In the genomic region with DNA sequence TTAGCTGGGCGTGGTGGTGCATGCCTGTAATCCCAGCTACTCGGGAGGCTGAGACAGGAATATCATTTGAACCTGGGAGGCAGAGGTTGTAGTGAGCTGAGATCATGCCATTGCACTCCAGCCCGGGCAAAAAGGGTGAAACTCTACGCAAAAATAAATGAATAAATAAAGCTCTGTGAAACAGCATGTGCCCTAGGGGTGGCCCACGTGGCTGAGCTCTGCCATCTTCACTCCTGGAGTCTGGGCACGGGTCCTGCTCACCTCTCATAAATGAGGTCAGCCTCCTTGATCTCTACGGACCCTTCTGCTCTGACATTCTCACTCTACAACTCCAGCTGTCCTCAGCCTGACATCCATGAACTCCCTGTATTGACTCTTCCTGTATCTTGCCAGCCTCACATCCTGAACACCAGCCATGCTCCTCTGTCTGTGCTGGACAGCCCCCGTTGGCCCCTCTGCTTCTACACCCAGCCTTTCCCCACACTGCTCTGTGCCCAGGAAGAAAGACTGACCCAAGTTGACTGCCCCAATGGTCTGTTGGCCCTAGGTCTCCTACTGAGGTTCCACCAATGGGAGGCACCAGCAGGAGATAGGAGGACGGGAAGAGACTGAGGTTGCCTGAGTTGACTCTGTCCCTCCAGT, we compare ENCODE assay signal across 1 cellular context.
TF ChIP-seq lines count a peak whose summit lies in the region.

No MANE protein-coding gene starts in this region.

TF ChIP-seq in HepG2, 621 proteins besides CTCF, POLR2A, EP300 and RAD21:
- TF ChIP-seq THYN1 (CRISPR knock-in tag; IDR thresholded peaks at IDR 0.05; ENCODE audit: borderline replicate concordance, low read depth) = no peak
- TF ChIP-seq, protein P1, sequence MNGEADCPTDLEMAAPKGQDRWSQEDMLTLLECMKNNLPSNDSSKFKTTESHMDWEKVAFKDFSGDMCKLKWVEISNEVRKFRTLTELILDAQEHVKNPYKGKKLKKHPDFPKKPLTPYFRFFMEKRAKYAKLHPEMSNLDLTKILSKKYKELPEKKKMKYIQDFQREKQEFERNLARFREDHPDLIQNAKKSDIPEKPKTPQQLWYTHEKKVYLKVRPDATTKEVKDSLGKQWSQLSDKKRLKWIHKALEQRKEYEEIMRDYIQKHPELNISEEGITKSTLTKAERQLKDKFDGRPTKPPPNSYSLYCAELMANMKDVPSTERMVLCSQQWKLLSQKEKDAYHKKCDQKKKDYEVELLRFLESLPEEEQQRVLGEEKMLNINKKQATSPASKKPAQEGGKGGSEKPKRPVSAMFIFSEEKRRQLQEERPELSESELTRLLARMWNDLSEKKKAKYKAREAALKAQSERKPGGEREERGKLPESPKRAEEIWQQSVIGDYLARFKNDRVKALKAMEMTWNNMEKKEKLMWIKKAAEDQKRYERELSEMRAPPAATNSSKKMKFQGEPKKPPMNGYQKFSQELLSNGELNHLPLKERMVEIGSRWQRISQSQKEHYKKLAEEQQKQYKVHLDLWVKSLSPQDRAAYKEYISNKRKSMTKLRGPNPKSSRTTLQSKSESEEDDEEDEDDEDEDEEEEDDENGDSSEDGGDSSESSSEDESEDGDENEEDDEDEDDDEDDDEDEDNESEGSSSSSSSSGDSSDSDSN (CRISPR knock-in tag; IDR thresholded peaks at IDR 0.05) = 0 out of 2 replicates have a peak, but pooled peaks have one; percentile 21
- TF ChIP-seq JUNB (CRISPR knock-in tag; IDR thresholded peaks at IDR 0.05; ENCODE audit: borderline replicate concordance) = no peak
- TF ChIP-seq, protein P2, sequence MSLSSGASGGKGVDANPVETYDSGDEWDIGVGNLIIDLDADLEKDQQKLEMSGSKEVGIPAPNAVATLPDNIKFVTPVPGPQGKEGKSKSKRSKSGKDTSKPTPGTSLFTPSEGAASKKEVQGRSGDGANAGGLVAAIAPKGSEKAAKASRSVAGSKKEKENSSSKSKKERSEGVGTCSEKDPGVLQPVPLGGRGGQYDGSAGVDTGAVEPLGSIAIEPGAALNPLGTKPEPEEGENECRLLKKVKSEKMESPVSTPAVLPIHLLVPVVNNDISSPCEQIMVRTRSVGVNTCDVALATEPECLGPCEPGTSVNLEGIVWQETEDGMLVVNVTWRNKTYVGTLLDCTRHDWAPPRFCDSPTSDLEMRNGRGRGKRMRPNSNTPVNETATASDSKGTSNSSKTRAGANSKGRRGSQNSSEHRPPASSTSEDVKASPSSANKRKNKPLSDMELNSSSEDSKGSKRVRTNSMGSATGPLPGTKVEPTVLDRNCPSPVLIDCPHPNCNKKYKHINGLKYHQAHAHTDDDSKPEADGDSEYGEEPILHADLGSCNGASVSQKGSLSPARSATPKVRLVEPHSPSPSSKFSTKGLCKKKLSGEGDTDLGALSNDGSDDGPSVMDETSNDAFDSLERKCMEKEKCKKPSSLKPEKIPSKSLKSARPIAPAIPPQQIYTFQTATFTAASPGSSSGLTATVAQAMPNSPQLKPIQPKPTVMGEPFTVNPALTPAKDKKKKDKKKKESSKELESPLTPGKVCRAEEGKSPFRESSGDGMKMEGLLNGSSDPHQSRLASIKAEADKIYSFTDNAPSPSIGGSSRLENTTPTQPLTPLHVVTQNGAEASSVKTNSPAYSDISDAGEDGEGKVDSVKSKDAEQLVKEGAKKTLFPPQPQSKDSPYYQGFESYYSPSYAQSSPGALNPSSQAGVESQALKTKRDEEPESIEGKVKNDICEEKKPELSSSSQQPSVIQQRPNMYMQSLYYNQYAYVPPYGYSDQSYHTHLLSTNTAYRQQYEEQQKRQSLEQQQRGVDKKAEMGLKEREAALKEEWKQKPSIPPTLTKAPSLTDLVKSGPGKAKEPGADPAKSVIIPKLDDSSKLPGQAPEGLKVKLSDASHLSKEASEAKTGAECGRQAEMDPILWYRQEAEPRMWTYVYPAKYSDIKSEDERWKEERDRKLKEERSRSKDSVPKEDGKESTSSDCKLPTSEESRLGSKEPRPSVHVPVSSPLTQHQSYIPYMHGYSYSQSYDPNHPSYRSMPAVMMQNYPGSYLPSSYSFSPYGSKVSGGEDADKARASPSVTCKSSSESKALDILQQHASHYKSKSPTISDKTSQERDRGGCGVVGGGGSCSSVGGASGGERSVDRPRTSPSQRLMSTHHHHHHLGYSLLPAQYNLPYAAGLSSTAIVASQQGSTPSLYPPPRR (CRISPR knock-in tag; IDR thresholded peaks at IDR 0.05; ENCODE audit: borderline replicate concordance) = no peak
- TF ChIP-seq NFYB (CRISPR knock-in tag; IDR thresholded peaks at IDR 0.05) = no peak
- TF ChIP-seq, protein P3, sequence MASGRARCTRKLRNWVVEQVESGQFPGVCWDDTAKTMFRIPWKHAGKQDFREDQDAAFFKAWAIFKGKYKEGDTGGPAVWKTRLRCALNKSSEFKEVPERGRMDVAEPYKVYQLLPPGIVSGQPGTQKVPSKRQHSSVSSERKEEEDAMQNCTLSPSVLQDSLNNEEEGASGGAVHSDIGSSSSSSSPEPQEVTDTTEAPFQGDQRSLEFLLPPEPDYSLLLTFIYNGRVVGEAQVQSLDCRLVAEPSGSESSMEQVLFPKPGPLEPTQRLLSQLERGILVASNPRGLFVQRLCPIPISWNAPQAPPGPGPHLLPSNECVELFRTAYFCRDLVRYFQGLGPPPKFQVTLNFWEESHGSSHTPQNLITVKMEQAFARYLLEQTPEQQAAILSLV (CRISPR knock-in tag; IDR thresholded peaks at IDR 0.05; ENCODE audit: borderline replicate concordance) = no peak
- TF ChIP-seq PRMT3 (CRISPR knock-in tag; IDR thresholded peaks at IDR 0.05; ENCODE audit: borderline replicate concordance, low read depth) = no peak
- TF ChIP-seq ZBTB42 (CRISPR knock-in tag; IDR thresholded peaks at IDR 0.05) = no peak
- TF ChIP-seq THAP11 (CRISPR knock-in tag; IDR thresholded peaks at IDR 0.05) = no peak
- TF ChIP-seq ZFX (CRISPR knock-in tag; IDR thresholded peaks at IDR 0.05; ENCODE audit: low read depth) = no peak
- TF ChIP-seq SNRNP70 (IDR thresholded peaks at IDR 0.05; ENCODE audit: low read depth, low read length) = no peak
- TF ChIP-seq ZNF709 (CRISPR knock-in tag; IDR thresholded peaks at IDR 0.05) = 0 out of 2 replicates have a peak, but pooled peaks have one; percentile 32
- TF ChIP-seq CBX2 (IDR thresholded peaks at IDR 0.05; ENCODE audit: low read depth, low read length) = no peak
- no peak for TF ChIP-seq CBX2 (CRISPR knock-in tag; IDR thresholded peaks at IDR 0.05; ENCODE audit: low read depth)
- no peak for TF ChIP-seq ZSCAN20 (CRISPR knock-in tag; IDR thresholded peaks at IDR 0.05; ENCODE audit: borderline replicate concordance)
- no peak for TF ChIP-seq ARNTL (CRISPR knock-in tag; IDR thresholded peaks at IDR 0.05)
- TF ChIP-seq, protein P4, sequence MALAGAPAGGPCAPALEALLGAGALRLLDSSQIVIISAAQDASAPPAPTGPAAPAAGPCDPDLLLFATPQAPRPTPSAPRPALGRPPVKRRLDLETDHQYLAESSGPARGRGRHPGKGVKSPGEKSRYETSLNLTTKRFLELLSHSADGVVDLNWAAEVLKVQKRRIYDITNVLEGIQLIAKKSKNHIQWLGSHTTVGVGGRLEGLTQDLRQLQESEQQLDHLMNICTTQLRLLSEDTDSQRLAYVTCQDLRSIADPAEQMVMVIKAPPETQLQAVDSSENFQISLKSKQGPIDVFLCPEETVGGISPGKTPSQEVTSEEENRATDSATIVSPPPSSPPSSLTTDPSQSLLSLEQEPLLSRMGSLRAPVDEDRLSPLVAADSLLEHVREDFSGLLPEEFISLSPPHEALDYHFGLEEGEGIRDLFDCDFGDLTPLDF (CRISPR knock-in tag; IDR thresholded peaks at IDR 0.05) = no peak
- peak; percentile 95 for TF ChIP-seq MNT (IDR thresholded peaks at IDR 0.05)
- TF ChIP-seq ZNF331 (CRISPR knock-in tag; IDR thresholded peaks at IDR 0.05) = no peak
- TF ChIP-seq PAXIP1 (CRISPR knock-in tag; conservative IDR thresholded peaks at IDR 0.05) = no peak
- no peak for TF ChIP-seq ZNF550 (CRISPR knock-in tag; IDR thresholded peaks at IDR 0.05; ENCODE audit: borderline replicate concordance)
- TF ChIP-seq SUZ12 (IDR thresholded peaks at IDR 0.05; ENCODE audit: low read depth, low read length) = no peak
